Comparison of ENCODE assay signal across 1 cellular context in the genomic region with DNA sequence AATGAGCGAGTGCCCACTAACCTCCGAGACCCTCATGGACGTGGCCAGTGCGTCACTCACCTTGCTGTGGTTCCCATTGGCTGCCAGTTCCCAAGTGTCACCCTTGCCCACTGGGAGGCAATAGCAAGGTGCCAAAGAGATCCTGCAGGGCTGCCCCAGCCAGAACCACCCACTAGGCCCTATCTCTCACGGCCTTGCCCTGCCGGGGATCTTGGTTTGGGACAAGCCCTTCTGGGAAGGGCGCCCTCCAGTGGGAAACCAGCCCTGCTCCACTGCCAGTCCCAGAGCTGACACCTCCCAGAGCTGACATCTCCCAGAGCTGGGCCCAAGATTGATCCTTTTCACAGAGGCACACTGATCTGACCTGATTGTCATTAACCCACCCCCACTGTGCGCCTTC.
TF ChIP-seq lines count a peak whose summit lies in the region.

No MANE protein-coding gene starts in this region.

TF ChIP-seq in SK-N-SH treated with all-trans-retinoic acid at 6 μM for 48 hours, 23 proteins besides CTCF, POLR2A, EP300 and RAD21 (continued from another document):
- TF ChIP-seq SNAI2 (CRISPR knock-in tag; IDR thresholded peaks at IDR 0.05): no peak
- TF ChIP-seq ISL1 (CRISPR knock-in tag; IDR thresholded peaks at IDR 0.05): no peak
- TF ChIP-seq CSDC2 (CRISPR knock-in tag; IDR thresholded peaks at IDR 0.05): no peak
- TF ChIP-seq, protein P1, sequence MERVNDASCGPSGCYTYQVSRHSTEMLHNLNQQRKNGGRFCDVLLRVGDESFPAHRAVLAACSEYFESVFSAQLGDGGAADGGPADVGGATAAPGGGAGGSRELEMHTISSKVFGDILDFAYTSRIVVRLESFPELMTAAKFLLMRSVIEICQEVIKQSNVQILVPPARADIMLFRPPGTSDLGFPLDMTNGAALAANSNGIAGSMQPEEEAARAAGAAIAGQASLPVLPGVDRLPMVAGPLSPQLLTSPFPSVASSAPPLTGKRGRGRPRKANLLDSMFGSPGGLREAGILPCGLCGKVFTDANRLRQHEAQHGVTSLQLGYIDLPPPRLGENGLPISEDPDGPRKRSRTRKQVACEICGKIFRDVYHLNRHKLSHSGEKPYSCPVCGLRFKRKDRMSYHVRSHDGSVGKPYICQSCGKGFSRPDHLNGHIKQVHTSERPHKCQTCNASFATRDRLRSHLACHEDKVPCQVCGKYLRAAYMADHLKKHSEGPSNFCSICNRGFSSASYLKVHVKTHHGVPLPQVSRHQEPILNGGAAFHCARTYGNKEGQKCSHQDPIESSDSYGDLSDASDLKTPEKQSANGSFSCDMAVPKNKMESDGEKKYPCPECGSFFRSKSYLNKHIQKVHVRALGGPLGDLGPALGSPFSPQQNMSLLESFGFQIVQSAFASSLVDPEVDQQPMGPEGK (CRISPR knock-in tag; IDR thresholded peaks at IDR 0.05; ENCODE audit: borderline replicate concordance): no peak
